Comparison of ENCODE assay signal across 8 cellular contexts in genomic region chr16:88452485-88453216, GRCh38. TPM values are rescaled to one million over a fixed set of nuclear protein-coding genes. Genes with fewer than 3 reads are reported as not detected.
DNase-seq lines count a peak whose midpoint lies in the region; ATAC-seq and TF ChIP-seq lines count a peak whose summit lies in the region.

No MANE protein-coding gene starts in this region.

- H3K36me3 ChIP-seq in upper lobe of left lung, result no peaks in the 10 kb centered on the region

- H3K4me1 ChIP-seq in upper lobe of left lung, result peaks cover 30 to 52% (median 40%) of the 10 kb centered on the region in 4 donors

- H3K27me3 ChIP-seq in upper lobe of left lung, result peaks cover 0 to 13% (median 0%) of the 10 kb centered on the region in 4 donors

- WGBS in upper lobe of left lung, 2 donors, result 0 to 2% methylated on average over 13 to 18 of the region's 72 CpGs

- no peak for TF ChIP-seq EP300 in upper lobe of left lung (IDR thresholded peaks at IDR 0.05)

- no peak for TF ChIP-seq CTCF in upper lobe of left lung (IDR thresholded peaks at IDR 0.05)

- no peaks in the 10 kb centered on the region for H3K9me3 ChIP-seq in upper lobe of left lung

- ATAC-seq in HG02571 (IDR thresholded peaks at IDR 0.05; ENCODE audit: unreplicated experiment), result peak; percentile 56
- ATAC-seq in left cardiac atrium, result peak; percentile 89 to 90
- ATAC-seq in upper lobe of left lung (ENCODE audit: low FRiP score in 2 of 2), result peak; percentile 94 to 95

- peak; percentile 87 for DNase-seq in GM04504 (ENCODE audit: low read depth)
- DNase-seq in NCI-H1092 (lab: John Stamatoyannopoulos, UW), result peak; percentile 90
- peak; percentile 98 for DNase-seq in T follicular helper cell (ENCODE audit: low read depth)
- peak; percentile 91 for DNase-seq in amniotic stem cell (lab: John Stamatoyannopoulos, UW)
- peak; percentile 98 for DNase-seq in left cardiac atrium
- peak; percentile 99 for DNase-seq in posterior vena cava (ENCODE audit: low spot score)
- DNase-seq in upper lobe of left lung, result peak; percentile 96 to 100

- peak overlapping the region; percentile 75 to 89 (median 82) for H3K27ac ChIP-seq in upper lobe of left lung

- no peak for TF ChIP-seq POLR2A in upper lobe of left lung (IDR thresholded peaks at IDR 0.05)

- intact Hi-C loops in left cardiac atrium (cut with DNase I) (no loop called here), posterior vena cava (cut with DNase I) (no loop called here)

- H3K4me3 ChIP-seq in upper lobe of left lung, result peak overlapping the region; percentile 30 to 70 (median 66)

RNA-seq across cellular contexts. Expression of gene ZFPM1, which starts 0.4 kb away (rescaled TPM):
- total RNA-seq in left cardiac atrium (10 to 100 TPM in 1 of 2 donors, 1 to 10 TPM in 1; 7.0 to 11.5 TPM), posterior vena cava (1 to 10 TPM; 4.0 to 4.3 TPM), upper lobe of left lung (1 to 10 TPM; 1.0 to 8.4 (median 3.3) TPM)

Comparison
In these comparisons a context has a peak if more than half of its experiments do, and no peak if none do; other contexts are left out.
1. Peak in every context shown above with its lines: DNase-seq, ATAC-seq, H3K4me3 ChIP-seq and H3K27ac ChIP-seq.